ENCODE assay signal across 14 cellular contexts in genomic region chr13:84118845-84119409, GRCh38.
"Had no signal": no experiment of that assay in that cellular context is flagged by ENCODE, and none has a peak within 500 bp of the region (broad histone marks: within the 10 kb centered on the region; RNA-seq: fewer than 3 reads in every experiment).

No MANE protein-coding gene starts in this region.

- H3K27me3 Mint-ChIP-seq: activated naive CD8-positive, alpha-beta T cell; activated T-cell treated with anti-CD3 and anti-CD28 coated beads, Interleukin-2, amount 50 U/mL, for 24 hours; T-helper 17 cell; type B pancreatic cell had no signal

- H3K4me3 Mint-ChIP-seq: activated naive CD8-positive, alpha-beta T cell; activated T-cell treated with anti-CD3 and anti-CD28 coated beads, Interleukin-2, amount 50 U/mL, for 24 hours; natural killer cell treated with Interleukin-12 subunit alpha and Interleukin-12 subunit beta and Interleukin-15 and Interleukin-18, amount 100 ng/mL, for 72 hours; T-helper 17 cell; type B pancreatic cell had no signal

- H3K4me1 Mint-ChIP-seq: T-helper 17 cell had no signal

- H3K36me3 ChIP-seq: breast epithelium had no signal

- H3K9me3 Mint-ChIP-seq: activated T-cell treated with anti-CD3 and anti-CD28 coated beads, Interleukin-2, amount 50 U/mL, for 24 hours had no signal

- DNase-seq: activated CD4-positive, alpha-beta T cell treated with anti-CD3 and anti-CD28 coated beads, Interleukin-2, amount 50 U/mL, for 1 hour; activated effector memory CD4-positive, alpha-beta T cell treated with Interleukin-2 at 50 U/mL for 16 hours; activated T-cell treated with anti-CD3 and anti-CD28 coated beads, Interleukin-2, amount 50 U/mL, for 24 hours; anterior cingulate cortex; foreskin keratinocyte; left cardiac atrium; stimulated activated CD4-positive, alpha-beta T cell treated with anti-CD3 and anti-CD28 coated beads, Interleukin-12 subunit alpha, Interleukin-12 subunit beta, amount 100 ng/mL, for 4 hours; stimulated activated naive CD4-positive, alpha-beta T cell; T-helper 17 cell had no signal

- H3K4me1 ChIP-seq: breast epithelium had no signal

- H3K36me3 Mint-ChIP-seq: activated naive CD8-positive, alpha-beta T cell; natural killer cell treated with Interleukin-12 subunit alpha and Interleukin-12 subunit beta and Interleukin-15 and Interleukin-18, amount 100 ng/mL, for 72 hours; type B pancreatic cell had no signal

- H3K9me3 ChIP-seq: breast epithelium had no signal

- H3K4me3 ChIP-seq: breast epithelium, lung had no signal

- H3K27me3 ChIP-seq: breast epithelium, foreskin keratinocyte had no signal

- H3K27ac Mint-ChIP-seq: activated naive CD8-positive, alpha-beta T cell; activated T-cell treated with anti-CD3 and anti-CD28 coated beads, Interleukin-2, amount 50 U/mL, for 24 hours; natural killer cell treated with Interleukin-12 subunit alpha and Interleukin-12 subunit beta and Interleukin-15 and Interleukin-18, amount 100 ng/mL, for 72 hours; T-helper 17 cell; type B pancreatic cell had no signal

- H3K27ac ChIP-seq: breast epithelium, foreskin keratinocyte had no signal
